In the genomic region with DNA sequence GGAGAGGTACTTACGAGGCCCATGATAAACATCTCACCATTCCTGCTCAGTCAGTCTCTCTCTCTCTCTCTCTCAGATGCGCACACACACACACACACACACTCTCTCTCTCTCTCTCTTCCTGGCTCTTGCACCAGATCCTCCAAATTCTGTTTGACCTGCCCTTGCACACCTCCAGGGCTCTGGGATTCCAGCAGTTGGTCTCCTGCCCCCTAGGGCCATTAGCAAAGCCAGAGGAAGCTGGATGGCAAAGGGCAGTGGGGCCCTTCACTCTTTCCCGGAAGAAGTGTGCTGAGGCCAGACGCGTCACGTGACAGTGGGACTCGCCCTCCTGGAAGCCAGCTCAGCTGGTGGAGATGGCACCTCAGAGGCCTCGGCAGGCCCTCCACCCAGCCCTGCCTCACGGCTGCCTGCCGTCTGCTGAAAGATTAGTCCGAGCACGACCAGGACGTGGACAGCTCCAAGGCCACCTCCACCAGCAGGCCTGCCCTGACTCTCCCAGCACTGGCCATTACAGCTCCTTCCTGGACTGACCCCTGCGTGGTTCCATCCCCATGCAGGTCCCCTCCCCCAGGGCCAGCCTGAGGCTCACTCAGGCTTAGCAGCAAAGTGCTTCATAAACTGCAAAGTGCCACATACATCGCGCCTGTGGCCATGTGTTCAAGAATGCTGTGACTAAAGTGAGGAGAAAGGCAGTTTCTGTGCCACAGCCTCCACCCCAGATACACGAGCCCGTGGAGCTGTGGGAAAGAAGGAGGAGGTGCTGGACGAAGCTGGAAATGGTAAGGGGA, we compare ENCODE assay signal across 1 cellular context.
TF ChIP-seq lines count a peak whose summit lies in the region.

No MANE protein-coding gene starts in this region.

TF ChIP-seq in HepG2, 621 proteins besides CTCF, POLR2A, EP300 and RAD21 (continued from another document and continues in another):
- TF ChIP-seq ZBTB10 (CRISPR knock-in tag; IDR thresholded peaks at IDR 0.05; ENCODE audit: borderline replicate concordance) (no peak), ZNF629 (CRISPR knock-in tag; conservative IDR thresholded peaks at IDR 0.05) (0 out of 2 replicates have a peak, but pooled peaks have one; percentile 5), SMAD1 (CRISPR knock-in tag; IDR thresholded peaks at IDR 0.05; ENCODE audit: borderline replicate concordance, low read depth) (0 out of 2 replicates have a peak, but pooled peaks have one; percentile 61), ZNF562 (CRISPR knock-in tag; IDR thresholded peaks at IDR 0.05; ENCODE audit: borderline replicate concordance) (no peak), ARID5B (CRISPR knock-in tag; IDR thresholded peaks at IDR 0.05) (peak; percentile 79), ZNF792 (CRISPR knock-in tag; IDR thresholded peaks at IDR 0.05) (0 out of 2 replicates have a peak, but pooled peaks have one; percentile 44), MAF1 (CRISPR knock-in tag; IDR thresholded peaks at IDR 0.05; ENCODE audit: borderline replicate concordance) (no peak), GABPB1 (CRISPR knock-in tag; IDR thresholded peaks at IDR 0.05) (peak; percentile 89), HOMEZ (CRISPR knock-in tag; IDR thresholded peaks at IDR 0.05; ENCODE audit: low read depth) (peak; percentile 47; the same call in 1 of the 2 replicates), ZNF510 (CRISPR knock-in tag; IDR thresholded peaks at IDR 0.05; ENCODE audit: low read depth) (0 out of 2 replicates have a peak, but pooled peaks have one; percentile 44), ZNF44 (CRISPR knock-in tag; IDR thresholded peaks at IDR 0.05) (0 out of 2 replicates have a peak, but pooled peaks have one; percentile 46), HNRNPLL (IDR thresholded peaks at IDR 0.05; ENCODE audit: low read depth, low read length, poor library complexity, severe bottlenecking) (no peak), ATF7-NPFF (CRISPR knock-in tag; IDR thresholded peaks at IDR 0.05; ENCODE audit: low read depth) (no peak; the same call in 1 of the 2 replicates), MBNL3 (CRISPR knock-in tag; conservative IDR thresholded peaks at IDR 0.05) (no peak), ZBTB20 (CRISPR knock-in tag; IDR thresholded peaks at IDR 0.05; ENCODE audit: borderline replicate concordance, low read depth) (0 out of 2 replicates have a peak, but pooled peaks have one; percentile 38), JDP2 (CRISPR knock-in tag; IDR thresholded peaks at IDR 0.05; ENCODE audit: borderline replicate concordance) (no peak), POLR2AphosphoS2 (IDR thresholded peaks at IDR 0.05; ENCODE audit: low read depth, low read length) (no peak), HNF4A (CRISPR knock-in tag; IDR thresholded peaks at IDR 0.05) (peak; percentile 66), ZNF749 (CRISPR knock-in tag; IDR thresholded peaks at IDR 0.05; ENCODE audit: borderline replicate concordance) (peak; percentile 53; the same call in 1 of the 2 replicates), ELF3 (CRISPR knock-in tag; IDR thresholded peaks at IDR 0.05) (peak; percentile 95), MXI1 (IDR thresholded peaks at IDR 0.05; ENCODE audit: borderline replicate concordance, low read depth, low read length) (peak; percentile 85; the same call in 1 of the 3 replicates), ZNF512B (CRISPR knock-in tag; IDR thresholded peaks at IDR 0.05; ENCODE audit: borderline replicate concordance) (peak; percentile 88; the same call in 1 of the 2 replicates), TOPORS (CRISPR knock-in tag; IDR thresholded peaks at IDR 0.05) (no peak; the same call in 1 of the 2 replicates), ZNF326 (CRISPR knock-in tag; IDR thresholded peaks at IDR 0.05; ENCODE audit: borderline replicate concordance) (peak; percentile 78; the same call in 1 of the 2 replicates), RFX1 (IDR thresholded peaks at IDR 0.05) (no peak), XBP1 (CRISPR knock-in tag; IDR thresholded peaks at IDR 0.05) (no peak), HOXA7 (CRISPR knock-in tag; IDR thresholded peaks at IDR 0.05) (no peak), ZNF337 (CRISPR knock-in tag; IDR thresholded peaks at IDR 0.05; ENCODE audit: borderline replicate concordance, low read depth) (peak; percentile 13; the same call in 1 of the 2 replicates), SRSF4 (IDR thresholded peaks at IDR 0.05; ENCODE audit: low read depth, low read length, poor library complexity, severe bottlenecking) (no peak), GTF2F1 (IDR thresholded peaks at IDR 0.05; ENCODE audit: low read length) (no peak), CREM (IDR thresholded peaks at IDR 0.05) (no peak; the same call in 1 of the 2 replicates), CREM (CRISPR knock-in tag; IDR thresholded peaks at IDR 0.05) (no peak), ZFY (CRISPR knock-in tag; IDR thresholded peaks at IDR 0.05) (peak; percentile 74), CCDC6 (CRISPR knock-in tag; IDR thresholded peaks at IDR 0.05) (peak; percentile 66; the same call in 1 of the 2 replicates), PHF8 (CRISPR knock-in tag; IDR thresholded peaks at IDR 0.05) (peak; percentile 56), ZNF124 (CRISPR knock-in tag; IDR thresholded peaks at IDR 0.05) (peak; percentile 40; the same call in 1 of the 2 replicates), SNAPC4 (CRISPR knock-in tag; IDR thresholded peaks at IDR 0.05) (no peak; the same call in 1 of the 2 replicates), ZNF564 (CRISPR knock-in tag; IDR thresholded peaks at IDR 0.05) (no peak; the same call in 1 of the 2 replicates)
- TF ChIP-seq, protein P1, sequence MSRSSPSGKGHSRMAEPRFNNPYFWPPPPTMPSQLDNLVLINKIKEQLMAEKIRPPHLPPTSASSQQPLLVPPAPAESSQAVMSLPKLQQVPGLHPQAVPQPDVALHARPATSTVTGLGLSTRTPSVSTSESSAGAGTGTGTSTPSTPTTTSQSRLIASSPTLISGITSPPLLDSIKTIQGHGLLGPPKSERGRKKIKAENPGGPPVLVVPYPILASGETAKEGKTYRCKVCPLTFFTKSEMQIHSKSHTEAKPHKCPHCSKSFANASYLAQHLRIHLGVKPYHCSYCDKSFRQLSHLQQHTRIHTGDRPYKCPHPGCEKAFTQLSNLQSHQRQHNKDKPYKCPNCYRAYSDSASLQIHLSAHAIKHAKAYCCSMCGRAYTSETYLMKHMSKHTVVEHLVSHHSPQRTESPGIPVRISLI (CRISPR knock-in tag; IDR thresholded peaks at IDR 0.05; ENCODE audit: borderline replicate concordance) = no peak
- TF ChIP-seq, protein P2, sequence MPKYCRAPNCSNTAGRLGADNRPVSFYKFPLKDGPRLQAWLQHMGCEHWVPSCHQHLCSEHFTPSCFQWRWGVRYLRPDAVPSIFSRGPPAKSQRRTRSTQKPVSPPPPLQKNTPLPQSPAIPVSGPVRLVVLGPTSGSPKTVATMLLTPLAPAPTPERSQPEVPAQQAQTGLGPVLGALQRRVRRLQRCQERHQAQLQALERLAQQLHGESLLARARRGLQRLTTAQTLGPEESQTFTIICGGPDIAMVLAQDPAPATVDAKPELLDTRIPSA (CRISPR knock-in tag; IDR thresholded peaks at IDR 0.05; ENCODE audit: borderline replicate concordance) = peak; percentile 56; the same call in 1 of the 2 replicates
